Comparison of ENCODE assay signal across 2 cellular contexts in genomic region chr4:1039493-1040343, GRCh38.
TF ChIP-seq lines count a peak whose summit lies in the region.

No MANE protein-coding gene starts in this region.

TF ChIP-seq in GM23338, 12 proteins besides CTCF, POLR2A, EP300 and RAD21 (continued from another document):
- no peak for TF ChIP-seq REST (IDR thresholded peaks at IDR 0.05; ENCODE audit: unreplicated experiment)
- TF ChIP-seq STAT1 (IDR thresholded peaks at IDR 0.05; ENCODE audit: unreplicated experiment), result no peak
- no peak for TF ChIP-seq EZH2phosphoT487 (IDR thresholded peaks at IDR 0.05; ENCODE audit: unreplicated experiment)
- no peak for TF ChIP-seq ZNF114 (CRISPR knock-in tag; IDR thresholded peaks at IDR 0.05)

TF ChIP-seq in WTC11, 78 proteins besides CTCF, POLR2A, EP300 and RAD21 (continued from another document):
- TF ChIP-seq ATF6 (CRISPR knock-in tag; IDR thresholded peaks at IDR 0.05) (no peak), TEAD1 (CRISPR knock-in tag; IDR thresholded peaks at IDR 0.05) (no peak), ARID4B (CRISPR knock-in tag; IDR thresholded peaks at IDR 0.05; ENCODE audit: borderline replicate concordance) (no peak), FOXK1 (CRISPR knock-in tag; IDR thresholded peaks at IDR 0.05) (no peak)
